In genomic region chr11:65787649-65788622, GRCh38 we compare ENCODE assay signal across 8 cellular contexts. TPM values are rescaled to one million over a fixed set of nuclear protein-coding genes. Genes with fewer than 3 reads are reported as not detected.
DNase-seq lines count a peak whose midpoint lies in the region; ATAC-seq and TF ChIP-seq lines count a peak whose summit lies in the region.

No MANE protein-coding gene starts in this region.

- no peak for DNase-seq in right cardiac atrium
- DNase-seq in Right ventricle myocardium inferior (ENCODE audit: missing footprints): no peak
- no peak for DNase-seq in lower lobe of right lung
- no peak for DNase-seq in vagina (ENCODE audit: extremely low spot score in 2 of 2)
- DNase-seq in GM03348 (ENCODE audit: low spot score): no peak

- H3K9me3 ChIP-seq in right cardiac atrium (ENCODE audit: control insufficient read depth, low read length) (no peaks in the 10 kb centered on the region), lower lobe of right lung (no peaks in the 10 kb centered on the region), vagina (no peaks in the 10 kb centered on the region)

- intact Hi-C loops in right cardiac atrium (cut with DNase I) (no loop called here), Right ventricle myocardium inferior (cut with DNase I) (no loop called here), lower lobe of right lung (cut with DNase I) (no loop called here), vagina (cut with DNase I) (no loop called here)

- no peaks in the 10 kb centered on the region for H3K9me3 Mint-ChIP-seq in activated T-helper 17 cell treated with anti-CD3 and anti-CD28 coated beads, Interleukin-2, amount 50 U/mL, for 72 hours

- TF ChIP-seq POLR2A in vagina (IDR thresholded peaks at IDR 0.05): no peak

- H3K4me1 ChIP-seq in right cardiac atrium (ENCODE audit: control insufficient read depth, insufficient read depth, low read length): no peaks in the 10 kb centered on the region
- peaks cover 32% of the 10 kb centered on the region for H3K4me1 ChIP-seq in lower lobe of right lung
- H3K4me1 ChIP-seq in vagina: peaks cover 49% of the 10 kb centered on the region

- peak overlapping the region; percentile 62 for H3K4me3 Mint-ChIP-seq in activated T-helper 17 cell treated with anti-CD3 and anti-CD28 coated beads, Interleukin-2, amount 50 U/mL, for 72 hours

- peaks cover 10% of the 10 kb centered on the region for H3K36me3 Mint-ChIP-seq in activated T-helper 17 cell treated with anti-CD3 and anti-CD28 coated beads, Interleukin-2, amount 50 U/mL, for 72 hours (ENCODE audit: low read depth)

- peak overlapping the region; percentile 21 for H3K4me3 ChIP-seq in right cardiac atrium (ENCODE audit: low read length)
- peak overlapping the region; percentile 48 for H3K4me3 ChIP-seq in lower lobe of right lung
- peak overlapping the region; percentile 28 to 44 for H3K4me3 ChIP-seq in vagina

- TF ChIP-seq CTCF in lower lobe of right lung (IDR thresholded peaks at IDR 0.05): no peak
- no peak for TF ChIP-seq CTCF in vagina (IDR thresholded peaks at IDR 0.05)

- H3K27me3 Mint-ChIP-seq in activated T-helper 17 cell treated with anti-CD3 and anti-CD28 coated beads, Interleukin-2, amount 50 U/mL, for 72 hours: peaks cover 17% of the 10 kb centered on the region

- no peak overlapping the region for H3K27ac ChIP-seq in right cardiac atrium (ENCODE audit: low read length)
- no peak overlapping the region for H3K27ac ChIP-seq in lower lobe of right lung
- H3K27ac ChIP-seq in vagina: peak overlapping the region; percentile 33

- H3K4me1 Mint-ChIP-seq in activated T-helper 17 cell treated with anti-CD3 and anti-CD28 coated beads, Interleukin-2, amount 50 U/mL, for 72 hours: peaks cover 15% of the 10 kb centered on the region

- H3K27ac Mint-ChIP-seq in activated T-helper 17 cell treated with anti-CD3 and anti-CD28 coated beads, Interleukin-2, amount 50 U/mL, for 72 hours: no peak overlapping the region

- ATAC-seq in right cardiac atrium (no peak), Right ventricle myocardium inferior (no peak), lower lobe of right lung (no peak), GM19452 (IDR thresholded peaks at IDR 0.05; ENCODE audit: unreplicated experiment) (no peak), GM18519 (IDR thresholded peaks at IDR 0.05; ENCODE audit: low FRiP score, unreplicated experiment) (no peak)
- no peak for ATAC-seq in activated T-helper 17 cell treated with anti-CD3 and anti-CD28 coated beads, Interleukin-2, amount 50 U/mL, for 72 hours (replicated peaks)

- H3K36me3 ChIP-seq in lower lobe of right lung (no peaks in the 10 kb centered on the region), vagina (no peaks in the 10 kb centered on the region)

- WGBS in right cardiac atrium: 4% methylated on average over 64 of the region's 64 CpGs

- H3K27me3 ChIP-seq in right cardiac atrium (ENCODE audit: control insufficient read depth, insufficient read depth): no peaks in the 10 kb centered on the region
- H3K27me3 ChIP-seq in lower lobe of right lung (ENCODE audit: low read depth): peaks cover 39% of the 10 kb centered on the region
- H3K27me3 ChIP-seq in vagina: peaks cover 10% of the 10 kb centered on the region

RNA-seq across cellular contexts. Expression of gene OVOL1, which starts 1.1 kb away (rescaled TPM):
- total RNA-seq in right cardiac atrium (not detected), Right ventricle myocardium inferior (not detected), lower lobe of right lung (0.89 TPM), vagina (17.4 TPM)
- polyA plus RNA-seq in right cardiac atrium: not detected
- total RNA-seq in activated T-helper 17 cell treated with anti-CD3 and anti-CD28 coated beads, Interleukin-2, amount 50 U/mL, for 72 hours: under 1 TPM in 1 of 2 donors, not detected in 1; 0.98 TPM

RNA-seq across cellular contexts. Expression of gene AP5B1, which starts 7.2 kb away (rescaled TPM):
- total RNA-seq in right cardiac atrium (10 to 100 TPM in 1 of 4 donors, 1 to 10 TPM in 3; 9.0 to 14.1 (median 9.1) TPM), Right ventricle myocardium inferior (6.1 TPM), lower lobe of right lung (46.3 TPM), vagina (16.5 TPM)
- 6.6 TPM for polyA plus RNA-seq in right cardiac atrium
- total RNA-seq in activated T-helper 17 cell treated with anti-CD3 and anti-CD28 coated beads, Interleukin-2, amount 50 U/mL, for 72 hours: 10 to 100 TPM; 17.2 to 21.9 TPM

RNA-seq across cellular contexts. Expression of gene SNX32, which starts 45.8 kb away (rescaled TPM):
- under 1 TPM in 3 of 4 donors, not detected in 1; 0.20 to 0.88 (median 0.48) TPM for total RNA-seq in right cardiac atrium
- 0.20 TPM for polyA plus RNA-seq in right cardiac atrium
- total RNA-seq in Right ventricle myocardium inferior: not detected
- 1 to 10 TPM; 1.6 to 6.6 TPM for total RNA-seq in activated T-helper 17 cell treated with anti-CD3 and anti-CD28 coated beads, Interleukin-2, amount 50 U/mL, for 72 hours
- 0.47 TPM for total RNA-seq in lower lobe of right lung
- 1.5 TPM for total RNA-seq in vagina
